Comparison of ENCODE assay signal across 1 cellular context in the genomic region with DNA sequence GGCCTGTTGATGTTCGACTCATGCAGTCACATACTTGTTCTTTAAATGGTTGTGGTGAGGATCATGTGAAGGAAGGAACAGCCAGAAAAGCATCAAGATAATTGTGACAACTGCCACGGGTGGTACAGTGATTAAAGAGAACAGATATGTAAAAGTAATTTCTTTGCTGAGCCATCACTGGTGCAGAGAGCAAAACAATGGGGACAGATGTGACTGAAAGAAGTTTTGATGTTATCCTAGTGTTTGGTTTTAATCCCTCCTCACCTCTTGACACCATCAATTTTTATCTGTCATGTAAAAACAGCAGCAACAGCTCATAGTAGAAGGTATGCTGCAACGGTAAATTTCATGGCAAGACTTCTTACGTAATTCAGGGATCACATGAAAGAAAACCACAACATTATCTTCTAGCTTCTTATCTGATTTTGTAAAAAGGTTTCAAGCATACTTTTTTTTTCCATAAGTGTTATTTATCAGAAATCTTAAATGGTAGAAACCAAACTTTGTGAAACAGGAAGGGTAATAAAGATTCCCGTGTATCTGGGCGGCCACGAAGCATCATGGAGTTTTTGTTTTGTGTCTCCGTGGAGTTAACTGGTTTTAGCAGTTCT.
TF ChIP-seq lines count a peak whose summit lies in the region.

No MANE protein-coding gene starts in this region.

TF ChIP-seq in K562, 482 proteins besides CTCF, POLR2A, EP300 and RAD21 (continued from another document and continues in another):
- TF ChIP-seq, protein P1, sequence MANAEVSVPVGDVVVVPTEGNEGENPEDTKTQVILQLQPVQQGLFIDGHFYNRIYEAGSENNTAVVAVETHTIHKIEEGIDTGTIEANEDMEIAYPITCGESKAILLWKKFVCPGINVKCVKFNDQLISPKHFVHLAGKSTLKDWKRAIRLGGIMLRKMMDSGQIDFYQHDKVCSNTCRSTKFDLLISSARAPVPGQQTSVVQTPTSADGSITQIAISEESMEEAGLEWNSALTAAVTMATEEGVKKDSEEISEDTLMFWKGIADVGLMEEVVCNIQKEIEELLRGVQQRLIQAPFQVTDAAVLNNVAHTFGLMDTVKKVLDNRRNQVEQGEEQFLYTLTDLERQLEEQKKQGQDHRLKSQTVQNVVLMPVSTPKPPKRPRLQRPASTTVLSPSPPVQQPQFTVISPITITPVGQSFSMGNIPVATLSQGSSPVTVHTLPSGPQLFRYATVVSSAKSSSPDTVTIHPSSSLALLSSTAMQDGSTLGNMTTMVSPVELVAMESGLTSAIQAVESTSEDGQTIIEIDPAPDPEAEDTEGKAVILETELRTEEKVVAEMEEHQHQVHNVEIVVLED (CRISPR knock-in tag; IDR thresholded peaks at IDR 0.05) = no peak
- TF ChIP-seq, protein P2, sequence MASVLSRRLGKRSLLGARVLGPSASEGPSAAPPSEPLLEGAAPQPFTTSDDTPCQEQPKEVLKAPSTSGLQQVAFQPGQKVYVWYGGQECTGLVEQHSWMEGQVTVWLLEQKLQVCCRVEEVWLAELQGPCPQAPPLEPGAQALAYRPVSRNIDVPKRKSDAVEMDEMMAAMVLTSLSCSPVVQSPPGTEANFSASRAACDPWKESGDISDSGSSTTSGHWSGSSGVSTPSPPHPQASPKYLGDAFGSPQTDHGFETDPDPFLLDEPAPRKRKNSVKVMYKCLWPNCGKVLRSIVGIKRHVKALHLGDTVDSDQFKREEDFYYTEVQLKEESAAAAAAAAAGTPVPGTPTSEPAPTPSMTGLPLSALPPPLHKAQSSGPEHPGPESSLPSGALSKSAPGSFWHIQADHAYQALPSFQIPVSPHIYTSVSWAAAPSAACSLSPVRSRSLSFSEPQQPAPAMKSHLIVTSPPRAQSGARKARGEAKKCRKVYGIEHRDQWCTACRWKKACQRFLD (CRISPR knock-in tag; IDR thresholded peaks at IDR 0.05) = no peak
- peak; percentile 49 for TF ChIP-seq ZNF766 (CRISPR knock-in tag; conservative IDR thresholded peaks at IDR 0.05)
- TF ChIP-seq, protein P3, sequence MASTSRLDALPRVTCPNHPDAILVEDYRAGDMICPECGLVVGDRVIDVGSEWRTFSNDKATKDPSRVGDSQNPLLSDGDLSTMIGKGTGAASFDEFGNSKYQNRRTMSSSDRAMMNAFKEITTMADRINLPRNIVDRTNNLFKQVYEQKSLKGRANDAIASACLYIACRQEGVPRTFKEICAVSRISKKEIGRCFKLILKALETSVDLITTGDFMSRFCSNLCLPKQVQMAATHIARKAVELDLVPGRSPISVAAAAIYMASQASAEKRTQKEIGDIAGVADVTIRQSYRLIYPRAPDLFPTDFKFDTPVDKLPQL (IDR thresholded peaks at IDR 0.05; ENCODE audit: extremely low read depth, insufficient read length) = no peak
- no peak for TF ChIP-seq STAG1 (CRISPR knock-in tag; IDR thresholded peaks at IDR 0.05; ENCODE audit: borderline replicate concordance)
- 0 out of 2 replicates have a peak, but pooled peaks have one; percentile 44 for TF ChIP-seq FOXJ2 (tag; IDR thresholded peaks at IDR 0.05)
- TF ChIP-seq MTF1 (CRISPR knock-in tag; IDR thresholded peaks at IDR 0.05; ENCODE audit: borderline replicate concordance) = no peak
- TF ChIP-seq GTF2E2 (tag; IDR thresholded peaks at IDR 0.05) = no peak
- TF ChIP-seq, protein P4, sequence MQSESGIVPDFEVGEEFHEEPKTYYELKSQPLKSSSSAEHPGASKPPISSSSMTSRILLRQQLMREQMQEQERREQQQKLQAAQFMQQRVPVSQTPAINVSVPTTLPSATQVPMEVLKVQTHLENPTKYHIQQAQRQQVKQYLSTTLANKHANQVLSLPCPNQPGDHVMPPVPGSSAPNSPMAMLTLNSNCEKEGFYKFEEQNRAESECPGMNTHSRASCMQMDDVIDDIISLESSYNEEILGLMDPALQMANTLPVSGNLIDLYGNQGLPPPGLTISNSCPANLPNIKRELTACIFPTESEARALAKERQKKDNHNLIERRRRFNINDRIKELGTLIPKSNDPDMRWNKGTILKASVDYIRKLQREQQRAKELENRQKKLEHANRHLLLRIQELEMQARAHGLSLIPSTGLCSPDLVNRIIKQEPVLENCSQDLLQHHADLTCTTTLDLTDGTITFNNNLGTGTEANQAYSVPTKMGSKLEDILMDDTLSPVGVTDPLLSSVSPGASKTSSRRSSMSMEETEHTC (IDR thresholded peaks at IDR 0.05) = peak; percentile 30; the same call in 1 of the 2 replicates
- TF ChIP-seq, protein P5, sequence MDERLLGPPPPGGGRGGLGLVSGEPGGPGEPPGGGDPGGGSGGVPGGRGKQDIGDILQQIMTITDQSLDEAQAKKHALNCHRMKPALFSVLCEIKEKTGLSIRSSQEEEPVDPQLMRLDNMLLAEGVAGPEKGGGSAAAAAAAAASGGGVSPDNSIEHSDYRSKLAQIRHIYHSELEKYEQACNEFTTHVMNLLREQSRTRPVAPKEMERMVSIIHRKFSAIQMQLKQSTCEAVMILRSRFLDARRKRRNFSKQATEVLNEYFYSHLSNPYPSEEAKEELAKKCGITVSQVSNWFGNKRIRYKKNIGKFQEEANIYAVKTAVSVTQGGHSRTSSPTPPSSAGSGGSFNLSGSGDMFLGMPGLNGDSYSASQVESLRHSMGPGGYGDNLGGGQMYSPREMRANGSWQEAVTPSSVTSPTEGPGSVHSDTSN (CRISPR knock-in tag; IDR thresholded peaks at IDR 0.05; ENCODE audit: low read depth) = no peak
- TF ChIP-seq, protein P5 (tag; conservative IDR thresholded peaks at IDR 0.05; ENCODE audit: low read depth) = peak; percentile 72
- TF ChIP-seq ZFP30 (CRISPR knock-in tag; IDR thresholded peaks at IDR 0.05; ENCODE audit: borderline replicate concordance) = no peak
- no peak for TF ChIP-seq MAFF (IDR thresholded peaks at IDR 0.05; ENCODE audit: low read length)
- no peak for TF ChIP-seq ZKSCAN3 (CRISPR knock-in tag; IDR thresholded peaks at IDR 0.05)
- 0 out of 2 replicates have a peak, but pooled peaks have one; percentile 23 for TF ChIP-seq TCF7 (IDR thresholded peaks at IDR 0.05; ENCODE audit: borderline replicate concordance)
- no peak for TF ChIP-seq COPS2 (conservative IDR thresholded peaks at IDR 0.05)
- TF ChIP-seq TAF9B (IDR thresholded peaks at IDR 0.05; ENCODE audit: partially characterized antibody) = no peak
- TF ChIP-seq, protein P6, sequence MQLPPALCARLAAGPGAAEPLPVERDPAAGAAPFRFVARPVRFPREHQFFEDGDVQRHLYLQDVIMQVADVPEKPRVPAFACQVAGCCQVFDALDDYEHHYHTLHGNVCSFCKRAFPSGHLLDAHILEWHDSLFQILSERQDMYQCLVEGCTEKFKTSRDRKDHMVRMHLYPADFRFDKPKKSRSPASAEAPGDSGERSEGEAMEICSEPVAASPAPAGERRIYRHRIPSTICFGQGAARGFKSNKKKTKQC (CRISPR knock-in tag; IDR thresholded peaks at IDR 0.05) = no peak
- TF ChIP-seq SMARCE1 (IDR thresholded peaks at IDR 0.05) = peak; percentile 72; the same call in 1 of the 2 replicates
- no peak for TF ChIP-seq MED1 (CRISPR knock-in tag; IDR thresholded peaks at IDR 0.05; ENCODE audit: borderline replicate concordance)
- TF ChIP-seq MCM3 (IDR thresholded peaks at IDR 0.05) = no peak
- TF ChIP-seq, protein P7, sequence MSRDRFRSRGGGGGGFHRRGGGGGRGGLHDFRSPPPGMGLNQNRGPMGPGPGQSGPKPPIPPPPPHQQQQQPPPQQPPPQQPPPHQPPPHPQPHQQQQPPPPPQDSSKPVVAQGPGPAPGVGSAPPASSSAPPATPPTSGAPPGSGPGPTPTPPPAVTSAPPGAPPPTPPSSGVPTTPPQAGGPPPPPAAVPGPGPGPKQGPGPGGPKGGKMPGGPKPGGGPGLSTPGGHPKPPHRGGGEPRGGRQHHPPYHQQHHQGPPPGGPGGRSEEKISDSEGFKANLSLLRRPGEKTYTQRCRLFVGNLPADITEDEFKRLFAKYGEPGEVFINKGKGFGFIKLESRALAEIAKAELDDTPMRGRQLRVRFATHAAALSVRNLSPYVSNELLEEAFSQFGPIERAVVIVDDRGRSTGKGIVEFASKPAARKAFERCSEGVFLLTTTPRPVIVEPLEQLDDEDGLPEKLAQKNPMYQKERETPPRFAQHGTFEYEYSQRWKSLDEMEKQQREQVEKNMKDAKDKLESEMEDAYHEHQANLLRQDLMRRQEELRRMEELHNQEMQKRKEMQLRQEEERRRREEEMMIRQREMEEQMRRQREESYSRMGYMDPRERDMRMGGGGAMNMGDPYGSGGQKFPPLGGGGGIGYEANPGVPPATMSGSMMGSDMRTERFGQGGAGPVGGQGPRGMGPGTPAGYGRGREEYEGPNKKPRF (IDR thresholded peaks at IDR 0.05; ENCODE audit: low read depth, low read length) = no peak
- TF ChIP-seq ARHGAP35 (IDR thresholded peaks at IDR 0.05; ENCODE audit: partially characterized antibody) = no peak
- TF ChIP-seq ZNF311 (CRISPR knock-in tag; IDR thresholded peaks at IDR 0.05) = no peak
- no peak for TF ChIP-seq HDAC3 (IDR thresholded peaks at IDR 0.05; ENCODE audit: borderline replicate concordance, partially characterized antibody)
- TF ChIP-seq BCL6 (CRISPR knock-in tag; IDR thresholded peaks at IDR 0.05) = no peak
- TF ChIP-seq ETV5 (CRISPR knock-in tag; IDR thresholded peaks at IDR 0.05; ENCODE audit: low read depth) = no peak
- TF ChIP-seq RFX5 (IDR thresholded peaks at IDR 0.05; ENCODE audit: low read depth, low read length) = no peak
- no peak for TF ChIP-seq ZNF133 (CRISPR knock-in tag; IDR thresholded peaks at IDR 0.05)
- TF ChIP-seq ATF1 (CRISPR knock-in tag; IDR thresholded peaks at IDR 0.05) = no peak
- TF ChIP-seq ATF1 (tag; IDR thresholded peaks at IDR 0.05) = no peak
- TF ChIP-seq MEIS2 (IDR thresholded peaks at IDR 0.05; ENCODE audit: partially characterized antibody) = peak; percentile 88
- 0 out of 2 replicates have a peak, but pooled peaks have one; percentile 44 for TF ChIP-seq LEF1 (IDR thresholded peaks at IDR 0.05)
- no peak for TF ChIP-seq ZNF347 (CRISPR knock-in tag; IDR thresholded peaks at IDR 0.05; ENCODE audit: low read depth)
- peak; percentile 54 for TF ChIP-seq ATF7 (IDR thresholded peaks at IDR 0.05)
- TF ChIP-seq DPF2 (IDR thresholded peaks at IDR 0.05) = peak; percentile 65
- TF ChIP-seq, protein P8, sequence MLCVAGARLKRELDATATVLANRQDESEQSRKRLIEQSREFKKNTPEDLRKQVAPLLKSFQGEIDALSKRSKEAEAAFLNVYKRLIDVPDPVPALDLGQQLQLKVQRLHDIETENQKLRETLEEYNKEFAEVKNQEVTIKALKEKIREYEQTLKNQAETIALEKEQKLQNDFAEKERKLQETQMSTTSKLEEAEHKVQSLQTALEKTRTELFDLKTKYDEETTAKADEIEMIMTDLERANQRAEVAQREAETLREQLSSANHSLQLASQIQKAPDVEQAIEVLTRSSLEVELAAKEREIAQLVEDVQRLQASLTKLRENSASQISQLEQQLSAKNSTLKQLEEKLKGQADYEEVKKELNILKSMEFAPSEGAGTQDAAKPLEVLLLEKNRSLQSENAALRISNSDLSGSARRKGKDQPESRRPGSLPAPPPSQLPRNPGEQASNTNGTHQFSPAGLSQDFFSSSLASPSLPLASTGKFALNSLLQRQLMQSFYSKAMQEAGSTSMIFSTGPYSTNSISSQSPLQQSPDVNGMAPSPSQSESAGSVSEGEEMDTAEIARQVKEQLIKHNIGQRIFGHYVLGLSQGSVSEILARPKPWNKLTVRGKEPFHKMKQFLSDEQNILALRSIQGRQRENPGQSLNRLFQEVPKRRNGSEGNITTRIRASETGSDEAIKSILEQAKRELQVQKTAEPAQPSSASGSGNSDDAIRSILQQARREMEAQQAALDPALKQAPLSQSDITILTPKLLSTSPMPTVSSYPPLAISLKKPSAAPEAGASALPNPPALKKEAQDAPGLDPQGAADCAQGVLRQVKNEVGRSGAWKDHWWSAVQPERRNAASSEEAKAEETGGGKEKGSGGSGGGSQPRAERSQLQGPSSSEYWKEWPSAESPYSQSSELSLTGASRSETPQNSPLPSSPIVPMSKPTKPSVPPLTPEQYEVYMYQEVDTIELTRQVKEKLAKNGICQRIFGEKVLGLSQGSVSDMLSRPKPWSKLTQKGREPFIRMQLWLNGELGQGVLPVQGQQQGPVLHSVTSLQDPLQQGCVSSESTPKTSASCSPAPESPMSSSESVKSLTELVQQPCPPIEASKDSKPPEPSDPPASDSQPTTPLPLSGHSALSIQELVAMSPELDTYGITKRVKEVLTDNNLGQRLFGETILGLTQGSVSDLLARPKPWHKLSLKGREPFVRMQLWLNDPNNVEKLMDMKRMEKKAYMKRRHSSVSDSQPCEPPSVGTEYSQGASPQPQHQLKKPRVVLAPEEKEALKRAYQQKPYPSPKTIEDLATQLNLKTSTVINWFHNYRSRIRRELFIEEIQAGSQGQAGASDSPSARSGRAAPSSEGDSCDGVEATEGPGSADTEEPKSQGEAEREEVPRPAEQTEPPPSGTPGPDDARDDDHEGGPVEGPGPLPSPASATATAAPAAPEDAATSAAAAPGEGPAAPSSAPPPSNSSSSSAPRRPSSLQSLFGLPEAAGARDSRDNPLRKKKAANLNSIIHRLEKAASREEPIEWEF (CRISPR knock-in tag; IDR thresholded peaks at IDR 0.05) = no peak
- TF ChIP-seq RNF2 (IDR thresholded peaks at IDR 0.05) = 0 out of 2 replicates have a peak, but pooled peaks have one; percentile 36
- no peak for TF ChIP-seq BCOR (IDR thresholded peaks at IDR 0.05)
- TF ChIP-seq CBFA2T2 (conservative IDR thresholded peaks at IDR 0.05) = no peak
- TF ChIP-seq TAF15 (IDR thresholded peaks at IDR 0.05; ENCODE audit: low read depth, low read length) = no peak
- TF ChIP-seq ZNF324 (CRISPR knock-in tag; IDR thresholded peaks at IDR 0.05) = no peak
- no peak for TF ChIP-seq ZNF3 (CRISPR knock-in tag; IDR thresholded peaks at IDR 0.05)
- TF ChIP-seq TFAM (CRISPR knock-in tag; conservative IDR thresholded peaks at IDR 0.05) = no peak
- TF ChIP-seq ZEB2 (IDR thresholded peaks at IDR 0.05) = 0 out of 2 replicates have a peak, but pooled peaks have one; percentile 54
- TF ChIP-seq CXXC5 (CRISPR knock-in tag; IDR thresholded peaks at IDR 0.05) = no peak
- TF ChIP-seq, protein P9, sequence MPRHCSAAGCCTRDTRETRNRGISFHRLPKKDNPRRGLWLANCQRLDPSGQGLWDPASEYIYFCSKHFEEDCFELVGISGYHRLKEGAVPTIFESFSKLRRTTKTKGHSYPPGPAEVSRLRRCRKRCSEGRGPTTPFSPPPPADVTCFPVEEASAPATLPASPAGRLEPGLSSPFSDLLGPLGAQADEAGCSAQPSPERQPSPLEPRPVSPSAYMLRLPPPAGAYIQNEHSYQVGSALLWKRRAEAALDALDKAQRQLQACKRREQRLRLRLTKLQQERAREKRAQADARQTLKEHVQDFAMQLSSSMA (CRISPR knock-in tag; IDR thresholded peaks at IDR 0.05) = no peak
- peak; percentile 37; the same call in 1 of the 2 replicates for TF ChIP-seq SMARCA4 (IDR thresholded peaks at IDR 0.05)
- TF ChIP-seq MYBL2 (IDR thresholded peaks at IDR 0.05; ENCODE audit: low read depth) = no peak
- TF ChIP-seq MYBL2 (CRISPR knock-in tag; IDR thresholded peaks at IDR 0.05; ENCODE audit: borderline replicate concordance) = no peak
